Comparison of ENCODE assay signal across 8 cellular contexts in the genomic region with DNA sequence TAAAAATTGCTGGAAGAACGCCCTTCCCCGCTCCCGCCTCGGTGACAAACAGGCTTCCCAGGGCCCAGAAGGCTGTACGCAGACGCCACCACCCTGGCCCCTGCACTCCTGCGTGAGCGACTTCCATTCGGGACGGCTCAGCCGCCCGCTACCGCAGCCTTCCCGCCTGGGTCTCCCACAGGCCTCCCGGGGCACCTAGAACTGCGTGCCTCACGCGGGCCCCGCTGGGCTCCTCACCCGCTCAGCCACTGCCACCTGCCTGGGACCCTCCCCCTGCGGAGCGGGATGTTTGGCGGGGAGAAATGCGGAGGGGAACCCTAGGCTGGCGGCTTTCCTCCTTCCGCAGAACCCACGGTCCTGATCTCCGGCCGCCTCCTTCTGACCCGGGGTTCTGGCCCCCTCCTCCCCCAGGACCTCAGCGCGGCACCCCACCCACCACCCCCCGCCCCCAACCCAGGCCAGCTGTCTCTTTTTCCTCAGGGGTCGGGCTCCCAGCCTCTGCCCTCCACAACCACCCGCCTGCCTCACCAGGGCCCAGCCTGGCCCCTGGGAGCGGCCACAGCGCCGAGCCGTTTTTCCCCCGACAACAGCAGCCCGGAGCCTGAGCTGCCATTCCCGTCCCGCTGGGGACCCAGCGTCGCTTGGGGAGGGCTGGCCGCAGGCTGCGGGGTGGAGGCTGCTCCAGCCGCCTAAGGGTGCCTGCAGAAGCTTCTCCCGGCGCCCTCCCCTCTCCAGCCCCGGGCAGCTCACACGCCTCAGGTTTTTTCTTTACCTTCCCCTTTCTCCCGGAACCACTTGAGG. TPM values are rescaled to one million over a fixed set of nuclear protein-coding genes. Genes with fewer than 3 reads are reported as not detected.
DNase-seq lines count a peak whose midpoint lies in the region; ATAC-seq, FAIRE-seq and TF ChIP-seq lines count a peak whose summit lies in the region.

No MANE protein-coding gene starts in this region.

- H4K20me1 ChIP-seq in neural progenitor cell (ENCODE audit: low read depth) = no peaks in the 10 kb centered on the region

- no peaks in the 10 kb centered on the region for H3K4me1 ChIP-seq in CD8-positive, alpha-beta memory T cell (ENCODE audit: insufficient read depth, low read length)
- H3K4me1 ChIP-seq in neural progenitor cell (no peaks in the 10 kb centered on the region), SJCRH30 (no peaks in the 10 kb centered on the region)

- peak overlapping the region; percentile 41 for H3K4me3 ChIP-seq in CD8-positive, alpha-beta memory T cell (ENCODE audit: low read length)
- peak overlapping the region; percentile 54 for H3K4me3 ChIP-seq in neural progenitor cell
- no peak overlapping the region for H3K4me3 ChIP-seq in SJCRH30

- peak overlapping the region; percentile 37 for H3K9ac ChIP-seq in neural progenitor cell

- no peaks in the 10 kb centered on the region for H3K36me3 ChIP-seq in CD8-positive, alpha-beta memory T cell (ENCODE audit: insufficient read depth, low read length)
- H3K36me3 ChIP-seq in neural progenitor cell (no peaks in the 10 kb centered on the region), SJCRH30 (no peaks in the 10 kb centered on the region)

- H3K9me3 Mint-ChIP-seq in CD8-positive, alpha-beta memory T cell = no peaks in the 10 kb centered on the region
- H3K9me3 Mint-ChIP-seq in activated naive CD4-positive, alpha-beta T cell treated with anti-CD3 and anti-CD28 coated beads, Interleukin-2, amount 50 U/mL, for 72 hours = no peaks in the 10 kb centered on the region
- no peaks in the 10 kb centered on the region for H3K9me3 Mint-ChIP-seq in neural progenitor cell

- no peaks in the 10 kb centered on the region for H3K36me3 Mint-ChIP-seq in CD8-positive, alpha-beta memory T cell
- H3K36me3 Mint-ChIP-seq in activated naive CD4-positive, alpha-beta T cell treated with anti-CD3 and anti-CD28 coated beads, Interleukin-2, amount 50 U/mL, for 72 hours = no peaks in the 10 kb centered on the region
- no peaks in the 10 kb centered on the region for H3K36me3 Mint-ChIP-seq in neural progenitor cell

- H3K4me2 ChIP-seq in neural progenitor cell = peak overlapping the region; percentile 77

- ATAC-seq in activated naive CD4-positive, alpha-beta T cell treated with anti-CD3 and anti-CD28 coated beads, Interleukin-2, amount 50 U/mL, for 72 hours = peak; percentile 75 to 78

- FAIRE-seq in D721Med (lab: Jason Lieb, UNC) = no peak

- no peaks in the 10 kb centered on the region for H3F3A ChIP-seq in neural progenitor cell (ENCODE audit: low read depth)

- H3K27ac ChIP-seq in CD8-positive, alpha-beta memory T cell (ENCODE audit: low read depth, low read length) = no peak overlapping the region
- H3K27ac ChIP-seq in neural progenitor cell (no peak overlapping the region), SJCRH30 (no peak overlapping the region)

- intact Hi-C loops in head of caudate nucleus (cut with DNase I) = no loop called here

- no peaks in the 10 kb centered on the region for H3K9me3 ChIP-seq in CD8-positive, alpha-beta memory T cell (ENCODE audit: low read length)
- H3K9me3 ChIP-seq in neural progenitor cell (ENCODE audit: low read depth) = no peaks in the 10 kb centered on the region
- H3K9me3 ChIP-seq in SJCRH30 (replicated peaks) = no peaks in the 10 kb centered on the region

- no peaks in the 10 kb centered on the region for H3K79me2 ChIP-seq in neural progenitor cell (ENCODE audit: low read depth)

- peak in 1 of 5 donors; percentile 25 for DNase-seq in CD8-positive, alpha-beta memory T cell
- DNase-seq in NCI-H1092 (lab: John Stamatoyannopoulos, UW) (peak; percentile 22), head of caudate nucleus (peak in 40 of 42 donors; percentile 13 to 71 (median 52)), neural progenitor cell (ENCODE audit: low spot score) (peak; percentile 56), D721Med (ENCODE audit: insufficient read length, low spot score) (no peak), SJCRH30 (no peak), HCEC 1CT (no peak)
- DNase-seq in activated naive CD4-positive, alpha-beta T cell treated with anti-CD3 and anti-CD28 coated beads, Interleukin-2, amount 50 U/mL, for 72 hours (ENCODE audit: low spot score in 2 of 2) = peak in 1 of 2 donors; percentile 27

- H3K27me3 Mint-ChIP-seq in CD8-positive, alpha-beta memory T cell = peaks cover 7 to 11% of the 10 kb centered on the region in 2 donors
- no peaks in the 10 kb centered on the region for H3K27me3 Mint-ChIP-seq in neural progenitor cell (ENCODE audit: insufficient read depth, low read depth)

- peak overlapping the region in 6 of 7 donors; percentile 59 to 77 (median 70) for H3K4me3 Mint-ChIP-seq in CD8-positive, alpha-beta memory T cell
- H3K4me3 Mint-ChIP-seq in neural progenitor cell = no peak overlapping the region

- TF ChIP-seq CTCF in neural progenitor cell (IDR thresholded peaks at IDR 0.05) (no peak), D721Med (IDR thresholded peaks at IDR 0.05; ENCODE audit: insufficient read depth, missing control alignments) (no peak)

- H3K27me3 ChIP-seq in CD8-positive, alpha-beta memory T cell (ENCODE audit: insufficient read depth, low read length, poor library complexity, severe bottlenecking) = no peaks in the 10 kb centered on the region
- peaks cover 14% of the 10 kb centered on the region for H3K27me3 ChIP-seq in neural progenitor cell
- H3K27me3 ChIP-seq in SJCRH30 = no peaks in the 10 kb centered on the region

- no peak overlapping the region for H3K27ac Mint-ChIP-seq in CD8-positive, alpha-beta memory T cell
- no peak overlapping the region for H3K27ac Mint-ChIP-seq in activated naive CD4-positive, alpha-beta T cell treated with anti-CD3 and anti-CD28 coated beads, Interleukin-2, amount 50 U/mL, for 72 hours
- no peak overlapping the region for H3K27ac Mint-ChIP-seq in neural progenitor cell

- POLR2A ChIA-PET in CD8-positive, alpha-beta memory T cell (lab: Charles Lee) = interaction anchor here (0.5 kb wide), 1 partner anchor 54 kb away, joined by 4 read pairs; no protein-coding TSS in a partner anchor

- peak overlapping the region; percentile 99 for H2AFZ ChIP-seq in neural progenitor cell (replicated peaks)

- H3K4me1 Mint-ChIP-seq in CD8-positive, alpha-beta memory T cell = peaks cover 0 to 7% (median 0%) of the 10 kb centered on the region in 3 donors
- H3K4me1 Mint-ChIP-seq in neural progenitor cell = peaks cover 13% of the 10 kb centered on the region

- CTCF ChIA-PET in CD8-positive, alpha-beta memory T cell (lab: Charles Lee) = interaction anchor here (1.7 kb wide), 1 partner anchor 81 kb away, joined by 4 read pairs; no protein-coding TSS in a partner anchor

RNA-seq across cellular contexts. Expression of a gene that starts 27.6 kb away (rescaled TPM):
- total RNA-seq in CD8-positive, alpha-beta memory T cell = 100 to 1,000 TPM; 260 to 285 TPM
- polyA plus RNA-seq in CD8-positive, alpha-beta memory T cell = 206 TPM
- 100 to 1,000 TPM; 283 to 314 TPM for total RNA-seq in activated naive CD4-positive, alpha-beta T cell treated with anti-CD3 and anti-CD28 coated beads, Interleukin-2, amount 50 U/mL, for 72 hours
- 47.5 and 51.2 TPM in 2 replicates for total RNA-seq in neural progenitor cell (ENCODE audit: low replicate concordance)
- 74.9 and 83.8 TPM in 2 replicates for total RNA-seq in SJCRH30 (2014; rRNA removed; shearing (Covaris generic))

RNA-seq across cellular contexts. Expression of a gene that starts 47.8 kb away (rescaled TPM):
- total RNA-seq in CD8-positive, alpha-beta memory T cell = 100 to 1,000 TPM; 188 to 194 TPM
- polyA plus RNA-seq in CD8-positive, alpha-beta memory T cell = 294 TPM
- total RNA-seq in activated naive CD4-positive, alpha-beta T cell treated with anti-CD3 and anti-CD28 coated beads, Interleukin-2, amount 50 U/mL, for 72 hours = 100 to 1,000 TPM; 109 to 128 TPM
- 186 and 214 TPM in 2 replicates for total RNA-seq in neural progenitor cell (ENCODE audit: low replicate concordance)
- 268 and 271 TPM in 2 replicates for total RNA-seq in SJCRH30 (2014; rRNA removed; shearing (Covaris generic))

Comparison
In these comparisons a context has a peak if more than half of its experiments do, and no peak if none do; other contexts are left out.
1. DNase-seq: peak in NCI-H1092 (single experiment), head of caudate nucleus (40 of 42) and neural progenitor cell (single experiment); none in D721Med (single experiment), SJCRH30 (0 of 2) and HCEC 1CT (single experiment).